ENCODE assay signal across 8 cellular contexts in the genomic region with DNA sequence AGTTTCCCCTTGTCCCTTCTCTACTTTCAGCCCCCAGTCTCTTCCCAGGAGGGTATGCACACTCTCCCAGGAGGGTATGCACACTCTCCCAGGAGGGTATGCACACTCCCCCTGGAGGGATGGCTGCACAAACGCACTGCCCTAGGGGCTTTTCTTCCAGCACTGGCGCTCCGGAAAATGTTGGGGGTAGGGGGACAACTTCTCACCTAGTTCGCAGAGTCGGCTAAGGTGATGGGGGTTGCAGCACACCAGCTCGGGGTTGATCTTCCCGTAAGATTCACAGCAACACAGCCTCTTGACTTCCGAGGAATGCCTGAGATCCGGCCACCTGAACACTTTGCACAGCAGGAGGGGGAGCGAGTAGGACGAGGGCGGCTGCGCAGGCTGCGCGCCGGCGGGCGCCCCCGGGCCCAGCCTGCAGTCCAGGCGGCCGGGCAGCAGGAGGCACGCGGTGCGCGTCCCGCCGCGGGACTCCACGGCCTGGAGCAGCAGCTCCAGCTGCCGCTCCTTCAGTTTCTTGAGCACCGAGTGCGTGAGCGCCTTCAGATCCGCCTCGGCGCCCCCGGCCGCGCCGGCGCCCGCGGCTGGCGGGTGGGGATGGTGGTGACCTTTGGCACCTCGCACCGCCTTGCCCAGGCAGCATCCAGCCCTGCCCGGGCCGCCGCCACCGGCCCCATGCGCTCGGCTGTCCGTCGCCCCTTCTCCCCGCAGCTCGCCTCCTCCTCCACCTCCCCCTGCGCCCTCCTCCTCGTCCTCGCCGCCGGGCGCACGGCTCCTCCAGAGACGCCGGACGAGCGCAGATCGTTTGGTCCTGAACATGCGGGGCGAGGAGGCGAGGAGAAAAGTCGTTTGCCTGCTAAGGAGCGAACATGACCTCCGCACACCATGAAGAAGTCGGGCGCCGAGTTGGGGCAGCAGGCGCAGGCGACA. TPM values are rescaled to one million over a fixed set of nuclear protein-coding genes. Genes with fewer than 3 reads are reported as not detected.
A peak's percentile ranks its signal among the peaks of the same experiment; 100 is the strongest.
DNase-seq lines count a peak whose midpoint lies in the region; ATAC-seq and TF ChIP-seq lines count a peak whose summit lies in the region.

No MANE protein-coding gene starts in this region.

- peaks cover 38 to 43% of the 10 kb centered on the region in 2 experiments for H3K36me3 ChIP-seq in trophoblast cell (ENCODE audit: control insufficient read depth in 1 of 2, insufficient read depth in 2 of 2, low read length in 2 of 2)

- peak overlapping the region; percentile 98 for H2BK5ac ChIP-seq in trophoblast cell (ENCODE audit: low read depth, low read length, poor library complexity)

- H3K4ac ChIP-seq in trophoblast cell (ENCODE audit: low read depth, low read length) = peak overlapping the region; percentile 99

- peaks cover 62% of the 10 kb centered on the region for H3K79me1 ChIP-seq in trophoblast cell (ENCODE audit: low read length)

- H3K27me3 ChIP-seq in trophoblast cell (ENCODE audit: insufficient read depth, low read length) = no peaks in the 10 kb centered on the region

- peak overlapping the region; percentile 100 for H3K9ac ChIP-seq in trophoblast cell (ENCODE audit: low read length)

- peak overlapping the region; percentile 48 for H2AFZ ChIP-seq in trophoblast cell (ENCODE audit: insufficient read depth, low read length, poor library complexity)

- peak overlapping the region; percentile 98 for H3K27ac ChIP-seq in trophoblast cell (ENCODE audit: low read depth, low read length)

- no peaks in the 10 kb centered on the region for H3K9me3 ChIP-seq in trophoblast cell (ENCODE audit: insufficient read depth, low read depth, low read length)

- H3K23ac ChIP-seq in trophoblast cell (ENCODE audit: low read length) = no peak overlapping the region

- DNase-seq in NCI-H524 (lab: John Stamatoyannopoulos, UW) (peak; percentile 48 to 70), NCI-H524 treated with DMSO at 0.1 percent for 48 hours (lab: John Stamatoyannopoulos, UW) (no peak), NB4 (ENCODE audit: low read depth) (peak; percentile 76), activated T-helper 1 cell treated with Interleukin-2 at 50 U/mL for 16 hours (ENCODE audit: low read depth) (peak; percentile 28), glomerular visceral epithelial cell (ENCODE audit: extremely low spot score) (peak; percentile 57), trophoblast cell (peak in 1 of 2 donors; percentile 58), AG08396 (ENCODE audit: low spot score) (no peak)

- H2BK12ac ChIP-seq in trophoblast cell (ENCODE audit: low read length) = peak overlapping the region; percentile 37

- H3K4me2 ChIP-seq in trophoblast cell (ENCODE audit: low read length) = peak overlapping the region; percentile 85

- no peak for TF ChIP-seq POLR2A in NB4 (IDR thresholded peaks at IDR 0.05; ENCODE audit: extremely low read depth, insufficient read length)

- no CpG with 5 or more reads among the region's 79 CpGs for WGBS in trophoblast cell (ENCODE audit: extremely low coverage, insufficient coverage, insufficient read length)

- H3K18ac ChIP-seq in trophoblast cell (ENCODE audit: low read length) = peak overlapping the region; percentile 95

- H2BK120ac ChIP-seq in trophoblast cell (ENCODE audit: insufficient read depth, low read length, poor library complexity) = peak overlapping the region; percentile 86

- peak overlapping the region; percentile 98 for H4K91ac ChIP-seq in trophoblast cell (ENCODE audit: low read depth, low read length)

- H3K14ac ChIP-seq in trophoblast cell (ENCODE audit: low read length) = peak overlapping the region; percentile 97

- peak overlapping the region; percentile 51 for H2AK5ac ChIP-seq in trophoblast cell (ENCODE audit: low read length)

- H3K79me2 ChIP-seq in trophoblast cell (ENCODE audit: control insufficient read depth, insufficient read depth, low read length, poor library complexity) = peaks cover 63% of the 10 kb centered on the region

- H3K4me3 ChIP-seq in NB4 (ENCODE audit: low read depth, low read length) = peak overlapping the region; percentile 63
- peak overlapping the region; percentile 97 for H3K4me3 ChIP-seq in trophoblast cell (ENCODE audit: low read depth, low read length)

- no peak for ATAC-seq in HG03039 (IDR thresholded peaks at IDR 0.05; ENCODE audit: unreplicated experiment)

- TF ChIP-seq CTCF in NB4 (IDR thresholded peaks at IDR 0.05; ENCODE audit: low read depth, low read length) = no peak

- peak overlapping the region; percentile 70 for H4K12ac ChIP-seq in trophoblast cell (ENCODE audit: low read depth, low read length)

- H3K4me1 ChIP-seq in trophoblast cell (ENCODE audit: control insufficient read depth in 1 of 2, insufficient read depth in 2 of 2, low read length in 2 of 2) = peaks cover 16 to 19% of the 10 kb centered on the region in 2 experiments

- H4K8ac ChIP-seq in trophoblast cell (ENCODE audit: low read depth, low read length) = peak overlapping the region; percentile 89

RNA-seq across cellular contexts. Expression of a gene that starts 0.9 kb away (rescaled TPM):
- 108 and 116 TPM in 2 replicates for polyA plus RNA-seq in trophoblast cell (2013)

Comparison
In these comparisons a context has a peak if more than half of its experiments do, and no peak if none do; other contexts are left out.
1. DNase-seq: peak in NCI-H524 (2 of 2), NB4 (single experiment), activated T-helper 1 cell treated with Interleukin-2 at 50 U/mL for 16 hours (single experiment) and glomerular visceral epithelial cell (single experiment); none in NCI-H524 treated with DMSO at 0.1 percent for 48 hours (single experiment) and AG08396 (single experiment).